Comparison of ENCODE assay signal across 27 cellular contexts in genomic region chr5:107310181-107310580, GRCh38.
DNase-seq lines count a peak whose midpoint lies in the region; ATAC-seq, FAIRE-seq and TF ChIP-seq lines count a peak whose summit lies in the region.
"Had no signal": no experiment of that assay in that cellular context is flagged by ENCODE, and none has a peak within 500 bp of the region (broad histone marks: within the 10 kb centered on the region; RNA-seq: fewer than 3 reads in every experiment).

No MANE protein-coding gene starts in this region.

- H4K8ac ChIP-seq in mesendoderm (ENCODE audit: low read depth, low read length), result no peak overlapping the region

- no peak overlapping the region for H3K18ac ChIP-seq in mesendoderm (ENCODE audit: low read length)

- TF ChIP-seq EP300 in sigmoid colon (IDR thresholded peaks at IDR 0.05), result no peak

- TF ChIP-seq CTCF in WTC11 (IDR thresholded peaks at IDR 0.05) (no peak), pancreas (IDR thresholded peaks at IDR 0.05) (no peak), sigmoid colon (IDR thresholded peaks at IDR 0.05) (no peak)

- H3K23ac ChIP-seq in mesendoderm (ENCODE audit: low read length), result no peak overlapping the region

- POLR2A ChIA-PET in WTC11 (lab: Charles Lee), result no interaction called here

- no peak for TF ChIP-seq POLR2A in sigmoid colon (IDR thresholded peaks at IDR 0.05)

- no peak overlapping the region for H3K4ac ChIP-seq in mesendoderm (ENCODE audit: low read depth, low read length)

- DNase-seq in WTC11 (ENCODE audit: low spot score) (no peak), frontal cortex (ENCODE audit: low spot score in 2 of 2) (no peak), pancreas (no peak), sigmoid colon (no peak), mesendoderm (no peak), SIG-M5 treated with dmso at 0.1 percent for 504 hours (lab: John Stamatoyannopoulos, UW; ENCODE audit: unreplicated experiment) (no peak)
- DNase-seq: ACHN; AML-193; BE2C; CD4-positive, alpha-beta T cell; CD8-positive, alpha-beta memory T cell; DMS 273 treated with DMSO at 0.1 percent for 48 hours; DMS79; EL; GF-D8; GOT3; HFFc6 had no signal

- no peaks in the 10 kb centered on the region for H3K27me3 Mint-ChIP-seq in WTC11 (ENCODE audit: low read depth)

- no peak overlapping the region for H2BK5ac ChIP-seq in mesendoderm (ENCODE audit: low read length)

- CTCF ChIA-PET in WTC11 (lab: Charles Lee), result no interaction called here

- H3K9ac ChIP-seq in mesendoderm (ENCODE audit: low read length), result no peak overlapping the region
- H3K9ac ChIP-seq: BLaER1 treated with 17β-estradiol and CSF1 and Interleukin-3, amounts not matched to agents 10 nM and 100 nM had no signal

- no peaks in the 10 kb centered on the region for H3K36me3 Mint-ChIP-seq in WTC11
- H3K36me3 Mint-ChIP-seq: CD14-positive monocyte; CD8-positive, alpha-beta memory T cell had no signal

- H3K79me1 ChIP-seq in mesendoderm (ENCODE audit: low read length), result no peaks in the 10 kb centered on the region

- peaks cover 6% of the 10 kb centered on the region for H3K4me1 Mint-ChIP-seq in WTC11
- H3K4me1 Mint-ChIP-seq: CD14-positive monocyte; CD8-positive, alpha-beta memory T cell had no signal

- no peak for ATAC-seq in WTC11
- ATAC-seq in pancreas, result no peak
- ATAC-seq in GM21717 (IDR thresholded peaks at IDR 0.05; ENCODE audit: unreplicated experiment), result no peak
- ATAC-seq: A549 had no signal

- H3K9me3 Mint-ChIP-seq in WTC11, result no peaks in the 10 kb centered on the region
- H3K9me3 Mint-ChIP-seq: CD4-positive, alpha-beta T cell; CD8-positive, alpha-beta memory T cell had no signal

- H2BK120ac ChIP-seq in mesendoderm (ENCODE audit: low read depth, low read length), result no peak overlapping the region

- no peak overlapping the region for H3K4me3 Mint-ChIP-seq in WTC11
- H3K4me3 Mint-ChIP-seq: CD14-positive monocyte; CD4-positive, alpha-beta T cell; CD8-positive, alpha-beta memory T cell; HFFc6 had no signal

- H3K27me3 ChIP-seq in pancreas (no peaks in the 10 kb centered on the region), sigmoid colon (no peaks in the 10 kb centered on the region), mesendoderm (ENCODE audit: insufficient read depth, low read length, poor library complexity) (no peaks in the 10 kb centered on the region)
- H3K27me3 ChIP-seq: BE2C; BLaER1 treated with 17β-estradiol and CSF1 and Interleukin-3, amounts not matched to agents 10 nM and 100 nM had no signal

- no peak overlapping the region for H3K27ac Mint-ChIP-seq in WTC11
- H3K27ac Mint-ChIP-seq: CD14-positive monocyte; CD4-positive, alpha-beta T cell; CD8-positive, alpha-beta memory T cell; HFFc6 had no signal

- no peak overlapping the region for H3K4me3 ChIP-seq in pancreas
- no peak overlapping the region for H3K4me3 ChIP-seq in sigmoid colon
- H3K4me3 ChIP-seq in mesendoderm (ENCODE audit: low read length), result no peak overlapping the region
- H3K4me3 ChIP-seq: A549; BLaER1 treated with 17β-estradiol and CSF1 and Interleukin-3, amounts not matched to agents 10 nM and 100 nM; HAP-1 had no signal

- H3K36me3 ChIP-seq in pancreas (no peaks in the 10 kb centered on the region), sigmoid colon (no peaks in the 10 kb centered on the region), mesendoderm (ENCODE audit: control insufficient read depth, insufficient read depth, low read length) (no peaks in the 10 kb centered on the region)
- H3K36me3 ChIP-seq: BE2C; BLaER1 treated with 17β-estradiol and CSF1 and Interleukin-3, amounts not matched to agents 10 nM and 100 nM; HAP-1 had no signal

- peak; percentile 81 for FAIRE-seq in A204.1 (lab: Jason Lieb, UNC)
- peak; percentile 95 for FAIRE-seq in frontal cortex (lab: Jason Lieb, UNC)
- peak; percentile 76 for FAIRE-seq in pancreas (lab: Jason Lieb, UNC)
- FAIRE-seq: A549, D721Med, GM12891, GM18507 had no signal

- H2AK5ac ChIP-seq in mesendoderm (ENCODE audit: low read length), result no peak overlapping the region

- H3K56ac ChIP-seq in mesendoderm (ENCODE audit: low read length), result no peak overlapping the region

- H4K5ac ChIP-seq in mesendoderm (ENCODE audit: low read length), result no peak overlapping the region

- no peak overlapping the region for H3K4me2 ChIP-seq in mesendoderm (ENCODE audit: low read length)
- H3K4me2 ChIP-seq: A549; BLaER1 treated with 17β-estradiol and CSF1 and Interleukin-3, amounts not matched to agents 10 nM and 100 nM had no signal

- H3K4me1 ChIP-seq in pancreas (no peaks in the 10 kb centered on the region), sigmoid colon (no peaks in the 10 kb centered on the region), mesendoderm (ENCODE audit: control insufficient read depth, low read depth, low read length) (no peaks in the 10 kb centered on the region)
- H3K4me1 ChIP-seq: A549; BLaER1 treated with 17β-estradiol and CSF1 and Interleukin-3, amounts not matched to agents 10 nM and 100 nM; HAP-1 had no signal

- H3K79me2 ChIP-seq in mesendoderm (ENCODE audit: control insufficient read depth, insufficient read depth, low read length), result no peaks in the 10 kb centered on the region

- intact Hi-C loops in pancreas (cut with DNase I) (no loop called here), sigmoid colon (cut with DNase I) (no loop called here)

- H3K27ac ChIP-seq in pancreas, result no peak overlapping the region
- H3K27ac ChIP-seq in sigmoid colon, result no peak overlapping the region
- no peak overlapping the region for H3K27ac ChIP-seq in mesendoderm (ENCODE audit: low read depth, low read length)
- H3K27ac ChIP-seq: 22Rv1; A549; BLaER1 treated with 17β-estradiol and CSF1 and Interleukin-3, amounts not matched to agents 10 nM and 100 nM had no signal

- no peak overlapping the region for H2BK15ac ChIP-seq in mesendoderm (replicated peaks; ENCODE audit: low read depth)

- no peaks in the 10 kb centered on the region for H3K9me3 ChIP-seq in pancreas
- no peaks in the 10 kb centered on the region for H3K9me3 ChIP-seq in sigmoid colon
- H3K9me3 ChIP-seq: A549; BE2C; BLaER1 treated with 17β-estradiol and CSF1 and Interleukin-3, amounts not matched to agents 10 nM and 100 nM; HAP-1 had no signal

- WGBS in pancreas, 2 donors, result 45 to 48% methylated on average over 1 of the region's 1 CpG
- 34 to 52% methylated on average over 1 of the region's 1 CpG for WGBS in sigmoid colon, 2 donors
- no CpG with 5 or more reads among the region's 1 CpG for WGBS in mesendoderm (ENCODE audit: extremely low coverage, insufficient coverage, low lambda C conversion rate)

TF ChIP-seq in WTC11, 78 proteins besides CTCF, POLR2A, EP300 and RAD21:
- TF ChIP-seq ZNF138 (CRISPR knock-in tag; conservative IDR thresholded peaks at IDR 0.05), result no peak
- no peak for TF ChIP-seq ZMAT4 (CRISPR knock-in tag; IDR thresholded peaks at IDR 0.05)
- TF ChIP-seq HMGA2 (CRISPR knock-in tag; IDR thresholded peaks at IDR 0.05), result peak; percentile 91; the same call in 1 of the 2 replicates
- TF ChIP-seq E2F4 (CRISPR knock-in tag; IDR thresholded peaks at IDR 0.05; ENCODE audit: borderline replicate concordance, low read depth), result no peak
- TF ChIP-seq STAT6 (CRISPR knock-in tag; conservative IDR thresholded peaks at IDR 0.05; ENCODE audit: low read depth), result no peak
